ENCODE assay signal across 8 cellular contexts in genomic region chr2:110267828-110268407, GRCh38. TPM values are rescaled to one million over a fixed set of nuclear protein-coding genes. Genes with fewer than 3 reads are reported as not detected.
A peak's percentile ranks its signal among the peaks of the same experiment; 100 is the strongest.
DNase-seq lines count a peak whose midpoint lies in the region; ATAC-seq and TF ChIP-seq lines count a peak whose summit lies in the region.
"Not testable (repeated sequence)": the region's sequence is repeated elsewhere in the genome, so short reads cannot be mapped to it uniquely, and the experiment has no call there.

No MANE protein-coding gene starts in this region.

- H3K9ac ChIP-seq in DND-41 (ENCODE audit: low read depth, low read length) = not testable (repeated sequence)

- H3K36me3 Mint-ChIP-seq in activated T-helper 17 cell treated with anti-CD3 and anti-CD28 coated beads, Interleukin-2, amount 50 U/mL, for 72 hours (ENCODE audit: low read depth) = not testable (repeated sequence)

- not testable (repeated sequence) for DNase-seq in DND-41; RWPE2 (ENCODE audit: low spot score); Right ventricle myocardium superior; stimulated activated naive CD8-positive, alpha-beta T cell treated with anti-CD3 and anti-CD28 coated beads, Interleukin-15, Interleukin-2, amounts not matched to agents 100 U/mL and 50 U/mL, for 24 hours
- peak in 1 of 3 donors; percentile 17 for DNase-seq in mucosa of descending colon

- H3K36me3 ChIP-seq in DND-41 (ENCODE audit: insufficient read depth, low read length); RWPE2 (ENCODE audit: low read depth); mucosa of descending colon (ENCODE audit: low read depth): not testable (repeated sequence)

- not testable (repeated sequence) for H2AFZ ChIP-seq in DND-41 (ENCODE audit: low read depth, low read length)

- not testable (repeated sequence) for H4K20me1 ChIP-seq in DND-41 (ENCODE audit: insufficient read depth, low read length)

- H3K4me3 ChIP-seq in DND-41 (ENCODE audit: low read depth in 1 of 2, low read length in 2 of 2); RWPE2 (ENCODE audit: severe bottlenecking); mucosa of descending colon: not testable (repeated sequence)

- H3K27me3 ChIP-seq in DND-41 (ENCODE audit: insufficient read depth, low read length, poor library complexity); RWPE2 (ENCODE audit: insufficient read depth, poor library complexity, severe bottlenecking): not testable (repeated sequence)

- not testable (repeated sequence) for TF ChIP-seq CTCF in DND-41 (IDR thresholded peaks at IDR 0.05; ENCODE audit: borderline replicate concordance, extremely low read depth, low read length, poor library complexity, severe bottlenecking); RWPE2 (IDR thresholded peaks at IDR 0.05; ENCODE audit: poor library complexity, severe bottlenecking); mucosa of descending colon (IDR thresholded peaks at IDR 0.05)

- H3K27me3 Mint-ChIP-seq in activated T-helper 17 cell treated with anti-CD3 and anti-CD28 coated beads, Interleukin-2, amount 50 U/mL, for 72 hours = not testable (repeated sequence)

- ATAC-seq in DND-41 (ENCODE audit: insufficient read depth, low read depth) (peak; percentile 47; the same call in 1 of the 3 replicates), GM21723 (IDR thresholded peaks at IDR 0.05; ENCODE audit: unreplicated experiment) (peak; percentile 57), HG03045 (IDR thresholded peaks at IDR 0.05; ENCODE audit: unreplicated experiment) (peak; percentile 67), RWPE2 (ENCODE audit: low read depth) (peak; percentile 92), Right ventricle myocardium superior (ENCODE audit: poor library complexity) (peak; percentile 90), mucosa of descending colon (peak; percentile 91)
- ATAC-seq in activated T-helper 17 cell treated with anti-CD3 and anti-CD28 coated beads, Interleukin-2, amount 50 U/mL, for 72 hours (replicated peaks) = peak; percentile 76
- ATAC-seq in stimulated activated naive CD8-positive, alpha-beta T cell treated with anti-CD3 and anti-CD28 coated beads, Interleukin-15, Interleukin-2, amounts not matched to agents 100 U/mL and 50 U/mL, for 24 hours = peak; percentile 77

- intact Hi-C loops in Right ventricle myocardium superior (cut with DNase I); mucosa of descending colon (cut with DNase I, micrococcal nuclease): not testable (repeated sequence)

- H3K27ac Mint-ChIP-seq in activated T-helper 17 cell treated with anti-CD3 and anti-CD28 coated beads, Interleukin-2, amount 50 U/mL, for 72 hours = not testable (repeated sequence)

- H3K9me3 Mint-ChIP-seq in activated T-helper 17 cell treated with anti-CD3 and anti-CD28 coated beads, Interleukin-2, amount 50 U/mL, for 72 hours = not testable (repeated sequence)

- H3K79me2 ChIP-seq in DND-41 (ENCODE audit: insufficient read depth, low read length) = not testable (repeated sequence)

- not testable (repeated sequence) for H3K27ac ChIP-seq in DND-41 (ENCODE audit: low read length); RWPE2 (ENCODE audit: poor library complexity, severe bottlenecking)

- H3K4me1 ChIP-seq in DND-41 (ENCODE audit: insufficient read depth, low read length); RWPE2 (ENCODE audit: insufficient read depth, poor library complexity, severe bottlenecking); mucosa of descending colon (ENCODE audit: low read depth): not testable (repeated sequence)

- H3K9me3 ChIP-seq in DND-41 (ENCODE audit: insufficient read depth, low read length, severe bottlenecking); RWPE2 (ENCODE audit: severe bottlenecking); mucosa of descending colon: not testable (repeated sequence)

- not testable (repeated sequence) for H3K4me3 Mint-ChIP-seq in activated T-helper 17 cell treated with anti-CD3 and anti-CD28 coated beads, Interleukin-2, amount 50 U/mL, for 72 hours

- H3K4me2 ChIP-seq in DND-41 (ENCODE audit: insufficient read depth, low read length) = not testable (repeated sequence)

- H3K4me1 Mint-ChIP-seq in activated T-helper 17 cell treated with anti-CD3 and anti-CD28 coated beads, Interleukin-2, amount 50 U/mL, for 72 hours = not testable (repeated sequence)

RNA-seq across cellular contexts. Expression of gene MTLN, which starts 55.6 kb away (rescaled TPM):
- 10 to 100 TPM; 33.0 to 55.3 TPM for total RNA-seq in activated T-helper 17 cell treated with anti-CD3 and anti-CD28 coated beads, Interleukin-2, amount 50 U/mL, for 72 hours
- total RNA-seq in Right ventricle myocardium superior (193 TPM), mucosa of descending colon (10 to 100 TPM; 43.0 to 72.0 (median 49.8) TPM)
